In genomic region chr4:120509222-120509621, GRCh38 we compare ENCODE assay signal across 20 cellular contexts.
DNase-seq lines count a peak whose midpoint lies in the region; ATAC-seq and TF ChIP-seq lines count a peak whose summit lies in the region.
"Had no signal": no experiment of that assay in that cellular context is flagged by ENCODE, and none has a peak within 500 bp of the region (broad histone marks: within the 10 kb centered on the region; RNA-seq: fewer than 3 reads in every experiment).

No MANE protein-coding gene starts in this region.

- H3K27ac Mint-ChIP-seq in endodermal cell = no peak overlapping the region
- H3K27ac Mint-ChIP-seq in neural crest cell (ENCODE audit: unreplicated experiment) = peak overlapping the region; percentile 19
- H3K27ac Mint-ChIP-seq: CD4-positive, CD25-positive, alpha-beta regulatory T cell; CD8-positive, alpha-beta memory T cell had no signal

- H3K36me3 Mint-ChIP-seq in endodermal cell (ENCODE audit: low read depth) (no peaks in the 10 kb centered on the region), neural crest cell (ENCODE audit: low read depth) (peaks cover 14% of the 10 kb centered on the region)
- H3K36me3 Mint-ChIP-seq: CD4-positive, CD25-positive, alpha-beta regulatory T cell; CD8-positive, alpha-beta memory T cell had no signal

- H3K27ac ChIP-seq in WERI-Rb-1 = no peak overlapping the region
- H3K27ac ChIP-seq in endodermal cell (ENCODE audit: low read depth, low read length) = no peak overlapping the region
- H3K27ac ChIP-seq: HL-60 had no signal

- H3K27me3 ChIP-seq in WERI-Rb-1 (ENCODE audit: insufficient read depth, low read depth, severe bottlenecking) (no peaks in the 10 kb centered on the region), endodermal cell (ENCODE audit: control insufficient read depth, insufficient read depth, low read length, poor library complexity, severe bottlenecking) (no peaks in the 10 kb centered on the region)
- H3K27me3 ChIP-seq: BE2C had no signal

- ATAC-seq in GM21381 (IDR thresholded peaks at IDR 0.05; ENCODE audit: unreplicated experiment) (no peak), HG03439 (IDR thresholded peaks at IDR 0.05; ENCODE audit: unreplicated experiment) (no peak)
- ATAC-seq: K562 had no signal

- H3K9ac ChIP-seq in endodermal cell (ENCODE audit: extremely low read depth, low read length, poor library complexity, severe bottlenecking) = no peak overlapping the region

- H3K27me3 Mint-ChIP-seq in endodermal cell (ENCODE audit: insufficient read depth) = no peaks in the 10 kb centered on the region
- H3K27me3 Mint-ChIP-seq in neural crest cell (ENCODE audit: low read depth) = no peaks in the 10 kb centered on the region
- H3K27me3 Mint-ChIP-seq: CD4-positive, CD25-positive, alpha-beta regulatory T cell; CD8-positive, alpha-beta memory T cell had no signal

- H3K9me3 Mint-ChIP-seq in endodermal cell (peaks cover 15% of the 10 kb centered on the region), neural crest cell (peaks cover 13% of the 10 kb centered on the region)

- no peaks in the 10 kb centered on the region for H3K4me1 ChIP-seq in endodermal cell (ENCODE audit: control insufficient read depth, insufficient read depth, low read length)
- H3K4me1 ChIP-seq: BE2C had no signal

- peak; percentile 37 for DNase-seq in WERI-Rb-1
- peak; percentile 53 for DNase-seq in endodermal cell
- DNase-seq in neural crest cell (ENCODE audit: low read depth, low spot score) = no peak
- DNase-seq in HuH-7 (ENCODE audit: low spot score) = no peak
- DNase-seq: ACHN; BE2C; C1 segment of cervical spinal cord; CD4-positive, CD25-positive, alpha-beta regulatory T cell; CD8-positive, alpha-beta memory T cell; COR-L47; DMS 273 treated with DMSO at 0.1 percent for 48 hours; DMS53; DND-41; EL; HCEC 1CT; IMR-90 had no signal

- no peak overlapping the region for H3K4me3 Mint-ChIP-seq in endodermal cell
- no peak overlapping the region for H3K4me3 Mint-ChIP-seq in neural crest cell
- H3K4me3 Mint-ChIP-seq: CD4-positive, CD25-positive, alpha-beta regulatory T cell; CD8-positive, alpha-beta memory T cell had no signal

- H3K4me3 ChIP-seq in WERI-Rb-1 (ENCODE audit: low read depth, low read length) = no peak overlapping the region
- no peak overlapping the region for H3K4me3 ChIP-seq in endodermal cell (ENCODE audit: low read length)
- H3K4me3 ChIP-seq: K562 had no signal

- no peaks in the 10 kb centered on the region for H3K36me3 ChIP-seq in WERI-Rb-1
- no peaks in the 10 kb centered on the region for H3K36me3 ChIP-seq in endodermal cell (ENCODE audit: control insufficient read depth, insufficient read depth, low read length)
- H3K36me3 ChIP-seq: BE2C had no signal

- H3K4me1 Mint-ChIP-seq in endodermal cell = peaks cover 7% of the 10 kb centered on the region
- no peaks in the 10 kb centered on the region for H3K4me1 Mint-ChIP-seq in neural crest cell
- H3K4me1 Mint-ChIP-seq: CD4-positive, CD25-positive, alpha-beta regulatory T cell; CD8-positive, alpha-beta memory T cell had no signal

- TF ChIP-seq CTCF in WERI-Rb-1 (IDR thresholded peaks at IDR 0.05; ENCODE audit: low read depth, low read length) (no peak), endodermal cell (conservative IDR thresholded peaks at IDR 0.05) (no peak), neural crest cell (conservative IDR thresholded peaks at IDR 0.05) (no peak)

- WGBS in endodermal cell (ENCODE audit: insufficient coverage in 1 of 2, insufficient read length in 1 of 2), 2 experiments = 40 to 46% methylated on average over 1 to 4 of the region's 4 CpGs

- H3K9me3 ChIP-seq in WERI-Rb-1 (ENCODE audit: severe bottlenecking) (no peaks in the 10 kb centered on the region), endodermal cell (ENCODE audit: control insufficient read depth, low read length) (peaks cover 5% of the 10 kb centered on the region)
- H3K9me3 ChIP-seq: BE2C had no signal

Comparison
In these comparisons a context has a peak if more than half of its experiments do, and no peak if none do; other contexts are left out.
1. DNase-seq: peak in WERI-Rb-1 (single experiment) and endodermal cell (single experiment); none in neural crest cell (single experiment) and HuH-7 (single experiment).